In the genomic region with DNA sequence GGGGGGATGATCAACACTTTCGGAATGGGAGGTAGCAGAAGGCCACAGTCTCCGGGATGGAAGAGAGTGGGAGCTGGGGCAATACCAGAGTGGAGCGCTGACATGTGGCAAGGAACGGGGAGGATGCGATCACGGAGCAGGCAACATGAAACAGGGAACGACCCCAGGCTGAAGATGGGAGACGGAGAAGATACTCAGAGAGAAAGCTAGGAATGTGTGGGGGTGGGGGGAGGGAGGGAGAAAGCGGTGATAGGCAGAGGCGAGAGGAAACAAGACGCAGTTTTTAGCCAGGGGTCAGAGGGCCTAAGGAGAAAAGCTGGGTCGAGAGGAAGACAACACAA, we compare ENCODE assay signal across 9 cellular contexts. TPM values are rescaled to one million over a fixed set of nuclear protein-coding genes. Genes with fewer than 3 reads are reported as not detected.
A peak's percentile ranks its signal among the peaks of the same experiment; 100 is the strongest.
DNase-seq lines count a peak whose midpoint lies in the region; ATAC-seq and TF ChIP-seq lines count a peak whose summit lies in the region.
"Had no signal": no experiment of that assay in that cellular context is flagged by ENCODE, and none has a peak within 500 bp of the region (broad histone marks: within the 10 kb centered on the region; RNA-seq: fewer than 3 reads in every experiment).

No MANE protein-coding gene starts in this region.

- TF ChIP-seq CTCF in glutamatergic neuron (IDR thresholded peaks at IDR 0.05; ENCODE audit: partially characterized antibody, unreplicated experiment) (no peak), osteocyte (IDR thresholded peaks at IDR 0.05) (no peak)

- in situ Hi-C loops in HAP-1 (cut with MboI; ENCODE audit: low sequenced_read_pairs) = no loop called here

- peaks cover 21% of the 10 kb centered on the region for H3K36me3 ChIP-seq in HAP-1 (replicated peaks)

- peak; percentile 48 for ATAC-seq in SK-N-SH treated with all-trans-retinoic acid at 6 μM for 48 hours
- peak; percentile 32 for ATAC-seq in sciatic nerve
- ATAC-seq in effector memory CD8-positive, alpha-beta T cell (replicated peaks) = no peak

- no peaks in the 10 kb centered on the region for H3K9me3 ChIP-seq in HAP-1

- H3K4me1 Mint-ChIP-seq in glutamatergic neuron (ENCODE audit: low read depth, unreplicated experiment) = peaks cover 2% of the 10 kb centered on the region
- peaks cover 12 to 21% of the 10 kb centered on the region in 2 donors for H3K4me1 Mint-ChIP-seq in effector memory CD8-positive, alpha-beta T cell (ENCODE audit: low read depth in 2 of 2)
- H3K4me1 Mint-ChIP-seq in osteocyte (ENCODE audit: unreplicated experiment) = peaks cover 9% of the 10 kb centered on the region

- peaks cover 20% of the 10 kb centered on the region for H3K4me1 ChIP-seq in HAP-1

- intact Hi-C loops in sciatic nerve (cut with DNase I) = no loop called here

- H3K4me3 Mint-ChIP-seq in glutamatergic neuron (ENCODE audit: unreplicated experiment) (no peak overlapping the region), osteocyte (ENCODE audit: unreplicated experiment) (no peak overlapping the region)
- H3K4me3 Mint-ChIP-seq in effector memory CD8-positive, alpha-beta T cell = no peak overlapping the region
- H3K4me3 Mint-ChIP-seq: activated B cell treated with CpG ODN at 0.5 μM for 24 hours had no signal

- H3K9me3 Mint-ChIP-seq in glutamatergic neuron (ENCODE audit: unreplicated experiment) (no peaks in the 10 kb centered on the region), osteocyte (ENCODE audit: unreplicated experiment) (no peaks in the 10 kb centered on the region)
- no peaks in the 10 kb centered on the region for H3K9me3 Mint-ChIP-seq in effector memory CD8-positive, alpha-beta T cell
- H3K9me3 Mint-ChIP-seq: activated B cell treated with CpG ODN at 0.5 μM for 24 hours had no signal

- H3K27me3 Mint-ChIP-seq in glutamatergic neuron (ENCODE audit: unreplicated experiment) = peaks cover 2% of the 10 kb centered on the region
- H3K27me3 Mint-ChIP-seq in effector memory CD8-positive, alpha-beta T cell = peaks cover 7 to 10% of the 10 kb centered on the region in 2 donors
- peaks cover 17% of the 10 kb centered on the region for H3K27me3 Mint-ChIP-seq in osteocyte (ENCODE audit: unreplicated experiment)

- H3K36me3 Mint-ChIP-seq in glutamatergic neuron (ENCODE audit: unreplicated experiment) = peaks cover 4% of the 10 kb centered on the region
- H3K36me3 Mint-ChIP-seq in effector memory CD8-positive, alpha-beta T cell (ENCODE audit: insufficient read depth) = peaks cover 3% of the 10 kb centered on the region
- H3K36me3 Mint-ChIP-seq in osteocyte (ENCODE audit: unreplicated experiment) = peaks cover 8% of the 10 kb centered on the region

- H3K27ac Mint-ChIP-seq in glutamatergic neuron (ENCODE audit: unreplicated experiment) (no peak overlapping the region), osteocyte (ENCODE audit: unreplicated experiment) (no peak overlapping the region)
- H3K27ac Mint-ChIP-seq in effector memory CD8-positive, alpha-beta T cell = no peak overlapping the region
- H3K27ac Mint-ChIP-seq: activated B cell treated with CpG ODN at 0.5 μM for 24 hours had no signal

- H3K4me3 ChIP-seq in HAP-1 = peak overlapping the region; percentile 78

- DNase-seq in COR-L47 (lab: John Stamatoyannopoulos, UW) = peak; percentile 0
- peak in 1 of 2 experiments; percentile 33 for DNase-seq in HAP-1 (ENCODE audit: low spot score in 2 of 2)
- DNase-seq in glutamatergic neuron = peak; percentile 16
- no peak for DNase-seq in sciatic nerve (ENCODE audit: low spot score)
- DNase-seq in pons (ENCODE audit: low spot score) = no peak
- DNase-seq in effector memory CD8-positive, alpha-beta T cell = no peak
- DNase-seq in osteocyte (ENCODE audit: extremely low spot score, unreplicated experiment) = no peak

- H3K27me3 ChIP-seq in HAP-1 (ENCODE audit: low read depth) = no peaks in the 10 kb centered on the region

TF ChIP-seq in SK-N-SH treated with all-trans-retinoic acid at 6 μM for 48 hours, 23 proteins besides CTCF, POLR2A, EP300 and RAD21 (continues in another document):
- TF ChIP-seq, protein P1, sequence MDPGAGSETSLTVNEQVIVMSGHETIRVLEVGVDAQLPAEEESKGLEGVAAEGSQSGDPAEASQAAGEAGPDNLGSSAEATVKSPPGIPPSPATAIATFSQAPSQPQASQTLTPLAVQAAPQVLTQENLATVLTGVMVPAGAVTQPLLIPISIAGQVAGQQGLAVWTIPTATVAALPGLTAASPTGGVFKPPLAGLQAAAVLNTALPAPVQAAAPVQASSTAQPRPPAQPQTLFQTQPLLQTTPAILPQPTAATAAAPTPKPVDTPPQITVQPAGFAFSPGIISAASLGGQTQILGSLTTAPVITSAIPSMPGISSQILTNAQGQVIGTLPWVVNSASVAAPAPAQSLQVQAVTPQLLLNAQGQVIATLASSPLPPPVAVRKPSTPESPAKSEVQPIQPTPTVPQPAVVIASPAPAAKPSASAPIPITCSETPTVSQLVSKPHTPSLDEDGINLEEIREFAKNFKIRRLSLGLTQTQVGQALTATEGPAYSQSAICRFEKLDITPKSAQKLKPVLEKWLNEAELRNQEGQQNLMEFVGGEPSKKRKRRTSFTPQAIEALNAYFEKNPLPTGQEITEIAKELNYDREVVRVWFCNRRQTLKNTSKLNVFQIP (CRISPR knock-in tag; IDR thresholded peaks at IDR 0.05; ENCODE audit: borderline replicate concordance, low read depth) = no peak
- TF ChIP-seq ESRRG (CRISPR knock-in tag; IDR thresholded peaks at IDR 0.05) (no peak), PATZ1 (CRISPR knock-in tag; IDR thresholded peaks at IDR 0.05; ENCODE audit: borderline replicate concordance) (no peak), SNAI2 (CRISPR knock-in tag; IDR thresholded peaks at IDR 0.05) (no peak), ARNTL (CRISPR knock-in tag; IDR thresholded peaks at IDR 0.05; ENCODE audit: borderline replicate concordance, low read depth) (no peak), CSRNP3 (CRISPR knock-in tag; IDR thresholded peaks at IDR 0.05) (no peak), ISL1 (CRISPR knock-in tag; IDR thresholded peaks at IDR 0.05) (no peak), ZFP30 (CRISPR knock-in tag; IDR thresholded peaks at IDR 0.05) (no peak), RARB (CRISPR knock-in tag; IDR thresholded peaks at IDR 0.05) (no peak), PPARA (CRISPR knock-in tag; IDR thresholded peaks at IDR 0.05; ENCODE audit: borderline replicate concordance) (no peak), ZFP3 (CRISPR knock-in tag; IDR thresholded peaks at IDR 0.05) (no peak), CREB5 (CRISPR knock-in tag; IDR thresholded peaks at IDR 0.05; ENCODE audit: low read depth) (no peak), BACH2 (CRISPR knock-in tag; IDR thresholded peaks at IDR 0.05; ENCODE audit: borderline replicate concordance) (no peak)

RNA-seq across cellular contexts. Expression of gene RAB3GAP2, which starts 0.6 kb away (rescaled TPM):
- total RNA-seq in glutamatergic neuron (ENCODE audit: unreplicated experiment) (65.3 TPM), sciatic nerve (49.2 TPM), osteocyte (39.9 and 49.1 TPM in 2 replicates)

Comparison
In these comparisons a context has a peak if more than half of its experiments do, and no peak if none do; other contexts are left out.
1. DNase-seq: peak in COR-L47 (single experiment) and glutamatergic neuron (single experiment); none in sciatic nerve (single experiment), pons (single experiment), effector memory CD8-positive, alpha-beta T cell (0 of 3) and osteocyte (single experiment).